ENCODE assay signal across 17 cellular contexts in the genomic region with DNA sequence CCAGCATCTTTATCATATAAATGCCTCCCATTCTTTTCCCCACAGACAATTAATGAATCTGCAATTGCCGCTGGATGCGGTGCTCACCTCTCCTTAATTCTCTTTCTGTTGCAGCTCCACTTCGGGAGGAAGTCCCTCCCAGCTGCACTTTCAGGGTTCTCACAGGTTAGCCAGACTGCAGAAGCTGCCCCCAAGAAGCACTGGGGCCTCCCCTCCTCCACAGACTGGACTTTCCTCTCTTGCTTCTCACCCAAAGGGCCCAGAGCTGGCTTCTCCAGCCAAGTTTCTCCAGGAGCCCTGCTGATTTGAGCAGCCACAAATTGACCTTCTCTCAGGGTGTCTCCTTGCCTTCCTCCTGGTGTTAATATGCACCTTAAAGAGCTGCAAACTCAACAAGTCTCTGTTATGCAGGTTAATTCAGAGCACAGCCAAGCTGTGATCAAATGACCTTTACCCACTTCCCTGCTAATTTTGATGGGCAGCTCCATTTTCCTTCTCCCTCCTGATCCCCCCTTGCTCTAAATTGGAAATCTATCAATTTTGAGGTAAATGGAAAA.
"Had no signal": no experiment of that assay in that cellular context is flagged by ENCODE, and none has a peak within 500 bp of the region (broad histone marks: within the 10 kb centered on the region; RNA-seq: fewer than 3 reads in every experiment).

No MANE protein-coding gene starts in this region.

- H3K27ac ChIP-seq: adrenal gland, lower lobe of right lung, prostate gland, right atrium auricular region, tibial nerve had no signal

- H3K4me3 ChIP-seq: adrenal gland, lower lobe of right lung, prostate gland, right atrium auricular region, tibial nerve had no signal

- H3K27ac Mint-ChIP-seq: activated naive CD4-positive, alpha-beta T cell treated with anti-CD3 and anti-CD28 coated beads, Interleukin-2, amount 50 U/mL, for 72 hours; activated T-cell treated with anti-CD3 and anti-CD28 coated beads, Interleukin-2, amount 50 U/mL, for 72 hours; natural killer cell treated with Interleukin-12 subunit alpha and Interleukin-12 subunit beta and Interleukin-15 and Interleukin-18, amount 100 ng/mL, for 72 hours; T-helper 1 cell treated with Interleukin-12 subunit alpha and Interleukin-12 subunit beta and Interleukin-4 antibody, amounts not matched to agents 30 μg/mL and 1 μg/mL, for 36 hours had no signal

- ATAC-seq: activated naive CD4-positive, alpha-beta T cell treated with anti-CD3 and anti-CD28 coated beads, Interleukin-2, amount 50 U/mL, for 72 hours; activated T-cell treated with anti-CD3 and anti-CD28 coated beads, Interleukin-2, amount 50 U/mL, for 72 hours; left cardiac atrium; lower lobe of right lung; natural killer cell treated with Interleukin-12 subunit alpha and Interleukin-12 subunit beta and Interleukin-15 and Interleukin-18, amount 100 ng/mL, for 72 hours; stimulated activated naive CD8-positive, alpha-beta T cell treated with anti-CD3 and anti-CD28 coated beads, Interleukin-15, Interleukin-2, amounts not matched to agents 100 U/mL and 50 U/mL, for 24 hours had no signal

- H3K36me3 ChIP-seq: adrenal gland, lower lobe of right lung, prostate gland, right atrium auricular region, tibial nerve had no signal

- H3K4me3 Mint-ChIP-seq: activated T-cell treated with anti-CD3 and anti-CD28 coated beads, Interleukin-2, amount 50 U/mL, for 72 hours; natural killer cell treated with Interleukin-12 subunit alpha and Interleukin-12 subunit beta and Interleukin-15 and Interleukin-18, amount 100 ng/mL, for 72 hours; T-helper 1 cell treated with Interleukin-12 subunit alpha and Interleukin-12 subunit beta and Interleukin-4 antibody, amounts not matched to agents 30 μg/mL and 1 μg/mL, for 36 hours had no signal

- H3K9me3 Mint-ChIP-seq: natural killer cell treated with Interleukin-12 subunit alpha and Interleukin-12 subunit beta and Interleukin-15 and Interleukin-18, amount 100 ng/mL, for 72 hours; T-helper 1 cell treated with Interleukin-12 subunit alpha and Interleukin-12 subunit beta and Interleukin-4 antibody, amounts not matched to agents 30 μg/mL and 1 μg/mL, for 36 hours had no signal

- H3K4me1 ChIP-seq: lower lobe of right lung, prostate gland, right atrium auricular region had no signal

- DNase-seq: activated CD4-positive, alpha-beta T cell treated with anti-CD3 and anti-CD28 coated beads for 1 hour; activated CD8-positive, alpha-beta memory T cell treated with anti-CD3 and anti-CD28 coated beads for 24 hours; activated CD8-positive, alpha-beta memory T cell treated with anti-CD3 and anti-CD28 coated beads, Interleukin-2, amount 50 U/mL, for 48 hours; activated effector memory CD4-positive, alpha-beta T cell treated with anti-CD3 and anti-CD28 coated beads, Interleukin-2, amount 50 U/mL, for 16 hours; activated T-cell treated with anti-CD3 and anti-CD28 coated beads, Interleukin-2, amount 50 U/mL, for 72 hours; adrenal gland; left cardiac atrium; lower lobe of right lung; stimulated activated CD4-positive, alpha-beta T cell treated with anti-CD3 and anti-CD28 coated beads, Interleukin-2, amount 100 ng/mL, for 24 hours; stimulated activated naive CD8-positive, alpha-beta T cell treated with anti-CD3 and anti-CD28 coated beads, Interleukin-15, Interleukin-2, amounts not matched to agents 100 U/mL and 50 U/mL, for 24 hours; substantia nigra had no signal

- H3K27me3 ChIP-seq: adrenal gland, right atrium auricular region, tibial nerve had no signal

- H3K9me3 ChIP-seq: adrenal gland, lower lobe of right lung, prostate gland, tibial nerve had no signal

- H3K36me3 Mint-ChIP-seq: activated naive CD4-positive, alpha-beta T cell treated with anti-CD3 and anti-CD28 coated beads, Interleukin-2, amount 50 U/mL, for 72 hours; natural killer cell treated with Interleukin-12 subunit alpha and Interleukin-12 subunit beta and Interleukin-15 and Interleukin-18, amount 100 ng/mL, for 72 hours had no signal
